1 cellular context compared by ENCODE assay signal in the genomic region with DNA sequence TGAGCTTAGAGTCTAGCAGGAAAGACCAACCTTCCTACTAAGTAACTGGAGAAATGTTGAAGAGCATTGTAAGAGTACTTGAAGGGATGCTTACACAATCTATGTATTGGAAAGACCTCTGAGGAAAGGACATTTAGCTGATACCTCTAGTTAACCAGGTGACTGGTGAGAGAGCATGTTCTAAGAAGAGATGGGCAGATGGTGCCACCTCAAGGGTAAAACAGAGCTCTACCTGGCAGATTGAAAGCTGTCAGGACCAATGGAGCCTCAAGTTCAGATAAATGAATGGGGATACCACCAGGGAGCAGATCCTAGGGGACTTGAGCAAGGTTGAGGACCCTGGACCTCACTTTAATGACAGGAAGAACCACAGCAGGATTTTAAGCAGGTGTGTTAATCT.
TF ChIP-seq lines count a peak whose summit lies in the region.

No MANE protein-coding gene starts in this region.

TF ChIP-seq in HepG2, 621 proteins besides CTCF, POLR2A, EP300 and RAD21 (continued from another document):
- TF ChIP-seq, protein P1, sequence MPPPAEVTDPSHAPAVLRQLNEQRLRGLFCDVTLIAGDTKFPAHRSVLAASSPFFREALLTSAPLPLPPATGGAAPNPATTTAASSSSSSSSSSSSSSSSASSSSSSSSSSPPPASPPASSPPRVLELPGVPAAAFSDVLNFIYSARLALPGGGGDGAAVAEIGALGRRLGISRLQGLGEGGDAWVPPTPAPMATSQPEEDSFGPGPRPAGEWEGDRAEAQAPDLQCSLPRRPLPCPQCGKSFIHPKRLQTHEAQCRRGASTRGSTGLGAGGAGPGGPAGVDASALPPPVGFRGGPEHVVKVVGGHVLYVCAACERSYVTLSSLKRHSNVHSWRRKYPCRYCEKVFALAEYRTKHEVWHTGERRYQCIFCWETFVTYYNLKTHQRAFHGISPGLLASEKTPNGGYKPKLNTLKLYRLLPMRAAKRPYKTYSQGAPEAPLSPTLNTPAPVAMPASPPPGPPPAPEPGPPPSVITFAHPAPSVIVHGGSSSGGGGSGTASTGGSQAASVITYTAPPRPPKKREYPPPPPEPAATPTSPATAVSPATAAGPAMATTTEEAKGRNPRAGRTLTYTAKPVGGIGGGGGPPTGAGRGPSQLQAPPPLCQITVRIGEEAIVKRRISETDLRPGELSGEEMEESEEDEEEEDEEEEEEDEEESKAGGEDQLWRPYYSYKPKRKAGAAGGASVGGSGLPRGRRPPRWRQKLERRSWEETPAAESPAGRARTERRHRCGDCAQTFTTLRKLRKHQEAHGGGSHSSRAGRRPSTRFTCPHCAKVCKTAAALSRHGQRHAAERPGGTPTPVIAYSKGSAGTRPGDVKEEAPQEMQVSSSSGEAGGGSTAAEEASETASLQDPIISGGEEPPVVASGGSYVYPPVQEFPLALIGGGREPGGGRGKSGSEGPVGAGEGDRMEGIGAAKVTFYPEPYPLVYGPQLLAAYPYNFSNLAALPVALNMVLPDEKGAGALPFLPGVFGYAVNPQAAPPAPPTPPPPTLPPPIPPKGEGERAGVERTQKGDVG (CRISPR knock-in tag; IDR thresholded peaks at IDR 0.05; ENCODE audit: borderline replicate concordance), result no peak
- TF ChIP-seq ZNF343 (CRISPR knock-in tag; IDR thresholded peaks at IDR 0.05), result no peak
- TF ChIP-seq GABPB1 (CRISPR knock-in tag; IDR thresholded peaks at IDR 0.05), result no peak
- no peak for TF ChIP-seq ASH2L (IDR thresholded peaks at IDR 0.05; ENCODE audit: insufficient read length, low read depth, low read length)
- no peak for TF ChIP-seq PCBP1 (IDR thresholded peaks at IDR 0.05; ENCODE audit: borderline replicate concordance, low read depth, low read length)
- TF ChIP-seq PLRG1 (conservative IDR thresholded peaks at IDR 0.05), result no peak
- no peak for TF ChIP-seq ZNF75D (CRISPR knock-in tag; IDR thresholded peaks at IDR 0.05; ENCODE audit: borderline replicate concordance)
- TF ChIP-seq, protein P2, sequence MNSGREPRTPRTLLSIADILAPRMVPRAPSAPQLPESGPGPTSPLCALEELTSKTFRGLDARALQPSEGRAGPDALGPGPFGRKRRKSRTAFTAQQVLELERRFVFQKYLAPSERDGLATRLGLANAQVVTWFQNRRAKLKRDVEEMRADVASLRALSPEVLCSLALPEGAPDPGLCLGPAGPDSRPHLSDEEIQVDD (CRISPR knock-in tag; IDR thresholded peaks at IDR 0.05; ENCODE audit: borderline replicate concordance), result no peak
